2 cellular contexts compared by ENCODE assay signal in the genomic region with DNA sequence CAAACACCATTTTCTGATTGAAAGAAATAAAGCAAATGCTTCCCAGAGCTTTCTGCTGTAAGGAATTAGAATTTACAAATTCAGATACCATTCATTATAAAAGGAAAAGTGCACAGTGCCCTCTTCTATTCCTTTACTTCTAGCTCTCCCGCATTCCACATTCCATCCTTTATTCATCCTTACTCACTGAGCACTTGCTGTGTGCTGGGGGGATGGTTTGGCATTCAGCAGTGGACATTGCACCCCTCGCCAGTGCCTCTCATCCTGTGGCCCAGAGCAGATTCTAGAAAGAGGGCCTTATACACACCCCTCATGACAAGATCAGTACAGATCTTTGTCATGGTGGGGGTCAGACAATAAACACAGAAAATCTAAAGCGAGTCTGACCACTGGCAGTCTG.
TF ChIP-seq lines count a peak whose summit lies in the region.

No MANE protein-coding gene starts in this region.

TF ChIP-seq in A549, 52 proteins besides CTCF, POLR2A, EP300 and RAD21:
- TF ChIP-seq, protein P1, sequence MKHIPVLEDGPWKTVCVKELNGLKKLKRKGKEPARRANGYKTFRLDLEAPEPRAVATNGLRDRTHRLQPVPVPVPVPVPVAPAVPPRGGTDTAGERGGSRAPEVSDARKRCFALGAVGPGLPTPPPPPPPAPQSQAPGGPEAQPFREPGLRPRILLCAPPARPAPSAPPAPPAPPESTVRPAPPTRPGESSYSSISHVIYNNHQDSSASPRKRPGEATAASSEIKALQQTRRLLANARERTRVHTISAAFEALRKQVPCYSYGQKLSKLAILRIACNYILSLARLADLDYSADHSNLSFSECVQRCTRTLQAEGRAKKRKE (CRISPR knock-in tag; IDR thresholded peaks at IDR 0.05; ENCODE audit: low read depth), result no peak
- TF ChIP-seq JUNB (IDR thresholded peaks at IDR 0.05), result no peak
- TF ChIP-seq, protein P2, sequence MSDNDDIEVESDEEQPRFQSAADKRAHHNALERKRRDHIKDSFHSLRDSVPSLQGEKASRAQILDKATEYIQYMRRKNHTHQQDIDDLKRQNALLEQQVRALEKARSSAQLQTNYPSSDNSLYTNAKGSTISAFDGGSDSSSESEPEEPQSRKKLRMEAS (IDR thresholded peaks at IDR 0.05), result no peak
- TF ChIP-seq KDM1A (IDR thresholded peaks at IDR 0.05; ENCODE audit: low read depth), result no peak
- no peak for TF ChIP-seq EHF (CRISPR knock-in tag; IDR thresholded peaks at IDR 0.05)
- no peak for TF ChIP-seq MAZ (IDR thresholded peaks at IDR 0.05; ENCODE audit: borderline replicate concordance, low read depth, low read length)
- TF ChIP-seq ZC3H11A (IDR thresholded peaks at IDR 0.05), result no peak
- TF ChIP-seq HDAC2 (IDR thresholded peaks at IDR 0.05), result no peak
- no peak for TF ChIP-seq PHF8 (IDR thresholded peaks at IDR 0.05; ENCODE audit: borderline replicate concordance, low read depth)
- no peak for TF ChIP-seq EHMT2 (IDR thresholded peaks at IDR 0.05; ENCODE audit: low read depth)
- no peak for TF ChIP-seq RCOR1 (IDR thresholded peaks at IDR 0.05; ENCODE audit: low read depth, low read length)

TF ChIP-seq in IMR-90, 13 proteins besides CTCF, POLR2A, EP300 and RAD21:
- TF ChIP-seq RCOR1 (IDR thresholded peaks at IDR 0.05; ENCODE audit: insufficient replicate concordance, low read length) (no peak), CEBPB (IDR thresholded peaks at IDR 0.05; ENCODE audit: low read depth, low read length) (no peak), MAFK (IDR thresholded peaks at IDR 0.05; ENCODE audit: low read depth, low read length) (no peak), CHD1 (IDR thresholded peaks at IDR 0.05; ENCODE audit: low read depth, low read length) (no peak), RFX5 (IDR thresholded peaks at IDR 0.05; ENCODE audit: low read depth, low read length) (no peak), BHLHE40 (IDR thresholded peaks at IDR 0.05; ENCODE audit: low read depth, low read length) (no peak), NFE2L2 (IDR thresholded peaks at IDR 0.05; ENCODE audit: low read depth, low read length) (no peak), SMC3 (IDR thresholded peaks at IDR 0.05; ENCODE audit: low read depth, low read length) (no peak), MXI1 (IDR thresholded peaks at IDR 0.05; ENCODE audit: borderline replicate concordance, low read depth, low read length) (no peak), MAZ (IDR thresholded peaks at IDR 0.05; ENCODE audit: borderline replicate concordance, low read depth, low read length) (no peak), FOS (IDR thresholded peaks at IDR 0.05; ENCODE audit: low read depth, low read length) (no peak)
- TF ChIP-seq, protein P3, sequence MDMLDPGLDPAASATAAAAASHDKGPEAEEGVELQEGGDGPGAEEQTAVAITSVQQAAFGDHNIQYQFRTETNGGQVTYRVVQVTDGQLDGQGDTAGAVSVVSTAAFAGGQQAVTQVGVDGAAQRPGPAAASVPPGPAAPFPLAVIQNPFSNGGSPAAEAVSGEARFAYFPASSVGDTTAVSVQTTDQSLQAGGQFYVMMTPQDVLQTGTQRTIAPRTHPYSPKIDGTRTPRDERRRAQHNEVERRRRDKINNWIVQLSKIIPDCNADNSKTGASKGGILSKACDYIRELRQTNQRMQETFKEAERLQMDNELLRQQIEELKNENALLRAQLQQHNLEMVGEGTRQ (IDR thresholded peaks at IDR 0.05; ENCODE audit: low read depth, low read length), result no peak
- TF ChIP-seq, protein P4, sequence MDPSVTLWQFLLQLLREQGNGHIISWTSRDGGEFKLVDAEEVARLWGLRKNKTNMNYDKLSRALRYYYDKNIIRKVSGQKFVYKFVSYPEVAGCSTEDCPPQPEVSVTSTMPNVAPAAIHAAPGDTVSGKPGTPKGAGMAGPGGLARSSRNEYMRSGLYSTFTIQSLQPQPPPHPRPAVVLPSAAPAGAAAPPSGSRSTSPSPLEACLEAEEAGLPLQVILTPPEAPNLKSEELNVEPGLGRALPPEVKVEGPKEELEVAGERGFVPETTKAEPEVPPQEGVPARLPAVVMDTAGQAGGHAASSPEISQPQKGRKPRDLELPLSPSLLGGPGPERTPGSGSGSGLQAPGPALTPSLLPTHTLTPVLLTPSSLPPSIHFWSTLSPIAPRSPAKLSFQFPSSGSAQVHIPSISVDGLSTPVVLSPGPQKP (IDR thresholded peaks at IDR 0.05; ENCODE audit: borderline replicate concordance, low read depth, low read length), result no peak
